In genomic region chr16:68246121-68246520, GRCh38 we compare ENCODE assay signal across 8 cellular contexts. TPM values are rescaled to one million over a fixed set of nuclear protein-coding genes. Genes with fewer than 3 reads are reported as not detected.
A peak's percentile ranks its signal among the peaks of the same experiment; 100 is the strongest.
DNase-seq lines count a peak whose midpoint lies in the region; ATAC-seq and TF ChIP-seq lines count a peak whose summit lies in the region.

No MANE protein-coding gene starts in this region.

- peak overlapping the region; percentile 98 for H3K4me3 Mint-ChIP-seq in nephron progenitor cell

- peak overlapping the region; percentile 78 to 96 (median 86) for H3K4me3 ChIP-seq in BLaER1 treated with 17β-estradiol and CSF1 and Interleukin-3, amounts not matched to agents 10 nM and 100 nM
- H3K4me3 ChIP-seq in MG63 (peak overlapping the region; percentile 82), dorsolateral prefrontal cortex (peak overlapping the region; percentile 70 to 100 (median 94))

- peak overlapping the region; percentile 93 to 99 (median 98) for H3K4me2 ChIP-seq in BLaER1 treated with 17β-estradiol and CSF1 and Interleukin-3, amounts not matched to agents 10 nM and 100 nM

- no peaks in the 10 kb centered on the region for H3K9me3 ChIP-seq in BLaER1 treated with 17β-estradiol and CSF1 and Interleukin-3, amounts not matched to agents 10 nM and 100 nM (replicated peaks in 1 of 11)
- no peaks in the 10 kb centered on the region for H3K9me3 ChIP-seq in MG63

- H3K27me3 Mint-ChIP-seq in nephron progenitor cell (ENCODE audit: low read depth, poor library complexity), result peaks cover 22% of the 10 kb centered on the region

- no peak overlapping the region for H3K27ac Mint-ChIP-seq in nephron progenitor cell

- H3K36me3 Mint-ChIP-seq in nephron progenitor cell (ENCODE audit: low read depth), result peaks cover 15% of the 10 kb centered on the region

- intact Hi-C loops in dorsolateral prefrontal cortex (cut with DNase I), result loop anchor here (2.0 to 10.0 kb wide), 3 partner anchors 66 to 199 kb away; partner anchors contain the start of genes PRMT7 (in 1 of the 2), SLC7A6OS (in 1 of the 2) and SMPD3 (in 1 of the 2)

- H3K9ac ChIP-seq in BLaER1 treated with 17β-estradiol and CSF1 and Interleukin-3, amounts not matched to agents 10 nM and 100 nM, result peak overlapping the region; percentile 71 to 85 (median 80); a peak in 21 of 22 replicates

- H3K27me3 ChIP-seq in BLaER1 treated with 17β-estradiol and CSF1 and Interleukin-3, amounts not matched to agents 10 nM and 100 nM, result no peaks in the 10 kb centered on the region
- H3K27me3 ChIP-seq in MG63, result no peaks in the 10 kb centered on the region
- no peaks in the 10 kb centered on the region for H3K27me3 ChIP-seq in dorsolateral prefrontal cortex

- peaks cover 25 to 31% (median 29%) of the 10 kb centered on the region in 11 experiments; a peak in 21 of 22 replicates for H3K36me3 ChIP-seq in BLaER1 treated with 17β-estradiol and CSF1 and Interleukin-3, amounts not matched to agents 10 nM and 100 nM
- no peaks in the 10 kb centered on the region for H3K36me3 ChIP-seq in MG63

- ATAC-seq in GM19023 (IDR thresholded peaks at IDR 0.05; ENCODE audit: unreplicated experiment) (no peak), GM21360 (IDR thresholded peaks at IDR 0.05; ENCODE audit: unreplicated experiment) (no peak), HG02623 (IDR thresholded peaks at IDR 0.05; ENCODE audit: unreplicated experiment) (no peak)

- H3K4me1 Mint-ChIP-seq in nephron progenitor cell, result peaks cover 26% of the 10 kb centered on the region

- no peak for DNase-seq in MG63
- no peak for DNase-seq in dorsolateral prefrontal cortex
- no peak for DNase-seq in nephron progenitor cell
- DNase-seq in amniotic stem cell (lab: John Stamatoyannopoulos, UW), result no peak

- peaks cover 0 to 22% (median 0%) of the 10 kb centered on the region in 11 experiments; a peak in 5 of 22 replicates for H4K20me1 ChIP-seq in BLaER1 treated with 17β-estradiol and CSF1 and Interleukin-3, amounts not matched to agents 10 nM and 100 nM

- peak overlapping the region; percentile 51 to 82 (median 68); a peak in 13 of 22 replicates for H3K27ac ChIP-seq in BLaER1 treated with 17β-estradiol and CSF1 and Interleukin-3, amounts not matched to agents 10 nM and 100 nM
- H3K27ac ChIP-seq in dorsolateral prefrontal cortex, result peak overlapping the region in 11 of 59 donors; percentile 13 to 84 (median 61)

- H3K4me1 ChIP-seq in BLaER1 treated with 17β-estradiol and CSF1 and Interleukin-3, amounts not matched to agents 10 nM and 100 nM, result peaks cover 59 to 65% (median 63%) of the 10 kb centered on the region in 10 experiments

- H3K9me3 Mint-ChIP-seq in nephron progenitor cell, result no peaks in the 10 kb centered on the region

- TF ChIP-seq CTCF in dorsolateral prefrontal cortex (IDR thresholded peaks at IDR 0.05 in 54 of 56, conservative IDR thresholded peaks at IDR 0.05 in 2 of 56; ENCODE audit: low read depth in 1 of 56, partially characterized antibody in 56 of 56) (no peak), nephron progenitor cell (IDR thresholded peaks at IDR 0.05) (no peak)

RNA-seq across cellular contexts. Expression of gene PLA2G15, which starts 0.9 kb away (rescaled TPM):
- 10.4 and 13.7 TPM in 2 replicates for total RNA-seq in MG63 (2014; rRNA removed; shearing (Covaris generic); ENCODE audit: low replicate concordance)
- 10 to 100 TPM; 13.4 to 34.2 (median 20.2) TPM for total RNA-seq in dorsolateral prefrontal cortex

RNA-seq across cellular contexts. Expression of gene ESRP2, which starts 10.2 kb away (rescaled TPM):
- 0.36 TPM in 1 of 2 replicates, not detected in the other for total RNA-seq in MG63 (2014; rRNA removed; shearing (Covaris generic); ENCODE audit: low replicate concordance)
- 1 to 10 TPM in 7 of 120 experiments, under 1 TPM in 39, not detected in 74; 0.10 to 3.0 (median 0.37) TPM for total RNA-seq in dorsolateral prefrontal cortex

RNA-seq across cellular contexts. Expression of gene SLC7A6, which starts 18.2 kb away (rescaled TPM):
- total RNA-seq in MG63 (2014; rRNA removed; shearing (Covaris generic); ENCODE audit: low replicate concordance), result 3.9 and 6.5 TPM in 2 replicates
- 10 to 100 TPM; 21.3 to 61.6 (median 36.3) TPM for total RNA-seq in dorsolateral prefrontal cortex
